Comparison of ENCODE assay signal across 8 cellular contexts in genomic region chr12:55743131-55743921, GRCh38. TPM values are rescaled to one million over a fixed set of nuclear protein-coding genes. Genes with fewer than 3 reads are reported as not detected.
DNase-seq lines count a peak whose midpoint lies in the region; ATAC-seq and TF ChIP-seq lines count a peak whose summit lies in the region.

No MANE protein-coding gene starts in this region.

- H3K4me3 ChIP-seq in Caco-2 (ENCODE audit: low read depth, low read length) (peak overlapping the region; percentile 88), astrocyte of the spinal cord (ENCODE audit: low read depth, low read length) (peak overlapping the region; percentile 72), iPS-18a (ENCODE audit: low read length) (peak overlapping the region; percentile 92), skin epidermis (peak overlapping the region; percentile 46 to 69 (median 54))

- POLR2A ChIA-PET in Caco-2 (lab: Charles Lee), result interaction anchor here (0.7 kb wide), 1 partner anchor 86 kb away, joined by 4 read pairs; the partner anchor contains the start of gene DNAJC14

- peaks cover 21% of the 10 kb centered on the region for H3K4me1 Mint-ChIP-seq in Caco-2 (ENCODE audit: low read depth, unreplicated experiment)

- ATAC-seq in GM19438 (IDR thresholded peaks at IDR 0.05; ENCODE audit: low read depth, unreplicated experiment), result peak; percentile 52
- ATAC-seq in GM21528 (IDR thresholded peaks at IDR 0.05; ENCODE audit: low FRiP score, unreplicated experiment), result no peak

- TF ChIP-seq CTCF in Caco-2 (IDR thresholded peaks at IDR 0.05; ENCODE audit: insufficient read depth in 1 of 2, low read depth in 1 of 2, low read length in 1 of 2, severe bottlenecking in 1 of 2, unreplicated experiment in 1 of 2) (no peak), astrocyte of the spinal cord (IDR thresholded peaks at IDR 0.05; ENCODE audit: low read depth, low read length) (peak; percentile 4)

- H3K27me3 Mint-ChIP-seq in Caco-2 (ENCODE audit: insufficient read depth, unreplicated experiment), result no peaks in the 10 kb centered on the region

- H3K9me3 ChIP-seq in Caco-2, result no peaks in the 10 kb centered on the region
- no peaks in the 10 kb centered on the region for H3K9me3 ChIP-seq in iPS-18a (ENCODE audit: control insufficient read depth, low read depth, low read length)

- peaks cover 17% of the 10 kb centered on the region for H3K4me1 ChIP-seq in Caco-2
- peaks cover 38% of the 10 kb centered on the region for H3K4me1 ChIP-seq in iPS-18a (ENCODE audit: control insufficient read depth, low read depth, low read length)

- in situ Hi-C loops in astrocyte of the spinal cord (cut with HindIII; ENCODE audit: low sequenced_read_pairs), result no loop called here

- intact Hi-C loops in Caco-2 (cut with micrococcal nuclease; ENCODE audit: unreplicated experiment), result loop anchor here (1.0 to 10.0 kb wide), 3 partner anchors 54 to 371 kb away; partner anchors contain the start of genes RPL41, RPS26 and ZC3H10

- no peaks in the 10 kb centered on the region for H3K9me3 Mint-ChIP-seq in Caco-2 (ENCODE audit: unreplicated experiment)

- no TSS peak for BruUV-seq in Caco-2 (replicated peaks; lab: Mats Ljungman, UMichigan)

- CTCF ChIA-PET in Caco-2 (lab: Charles Lee), result interaction anchor here (0.8 to 2.0 kb wide), 4 partner anchors 35 to 184 kb away, joined by 3 to 6 read pairs (median 4); partner anchors contain the start of gene PYM1

- H3K27me3 ChIP-seq in Caco-2 (replicated peaks; ENCODE audit: control insufficient read depth, insufficient read depth, low read length) (no peaks in the 10 kb centered on the region), iPS-18a (ENCODE audit: control insufficient read depth, insufficient read depth, low read length) (no peaks in the 10 kb centered on the region)

- H3K9ac ChIP-seq in iPS-18a (ENCODE audit: low read length), result peak overlapping the region; percentile 75

- no peak overlapping the region for H3K27ac Mint-ChIP-seq in Caco-2 (ENCODE audit: unreplicated experiment)

- H3K36me3 Mint-ChIP-seq in Caco-2 (ENCODE audit: insufficient read depth, unreplicated experiment), result peaks cover 7% of the 10 kb centered on the region

- peak overlapping the region; percentile 15 for H3K27ac ChIP-seq in iPS-18a (ENCODE audit: low read length)
- peak overlapping the region in 14 of 21 experiments; percentile 18 to 75 (median 55) for H3K27ac ChIP-seq in skin epidermis

- H3K36me3 ChIP-seq in Caco-2 (ENCODE audit: control insufficient read depth, insufficient read depth, low read length) (no peaks in the 10 kb centered on the region), iPS-18a (ENCODE audit: control insufficient read depth, low read depth, low read length) (no peaks in the 10 kb centered on the region)

- DNase-seq in Caco-2 (peak; percentile 68 to 69), HUDEP-2 (lab: John Stamatoyannopoulos, UW; ENCODE audit: unreplicated experiment in 76 of 76) (peak in 45 of 76 experiments; percentile 1 to 49 (median 35)), SW 1271 (lab: John Stamatoyannopoulos, UW) (peak; percentile 49 to 61), astrocyte of the spinal cord (ENCODE audit: low read depth, low spot score) (peak; percentile 67)

- H3K4me3 Mint-ChIP-seq in Caco-2 (ENCODE audit: unreplicated experiment), result peak overlapping the region; percentile 80

RNA-seq across cellular contexts. Expression of gene GDF11, which starts 0.4 kb away (rescaled TPM):
- 11.0 and 13.3 TPM in 2 replicates for total RNA-seq in Caco-2 (2022)

RNA-seq across cellular contexts. Expression of gene CD63, which starts 14.5 kb away (rescaled TPM):
- 947 and 983 TPM in 2 replicates for total RNA-seq in Caco-2 (2022)

RNA-seq across cellular contexts. Expression of gene RDH5, which starts 23.1 kb away (rescaled TPM):
- 6.0 and 9.7 TPM in 2 replicates for total RNA-seq in Caco-2 (2022)

RNA-seq across cellular contexts. Expression of gene BLOC1S1, which starts 27.5 kb away (rescaled TPM):
- total RNA-seq in Caco-2 (2022), result 59.4 and 73.7 TPM in 2 replicates

RNA-seq across cellular contexts. Expression of gene ITGA7, which starts 35.6 kb away (rescaled TPM):
- 46.1 and 47.0 TPM in 2 replicates for total RNA-seq in Caco-2 (2022)
